18 cellular contexts compared by ENCODE assay signal in the genomic region with DNA sequence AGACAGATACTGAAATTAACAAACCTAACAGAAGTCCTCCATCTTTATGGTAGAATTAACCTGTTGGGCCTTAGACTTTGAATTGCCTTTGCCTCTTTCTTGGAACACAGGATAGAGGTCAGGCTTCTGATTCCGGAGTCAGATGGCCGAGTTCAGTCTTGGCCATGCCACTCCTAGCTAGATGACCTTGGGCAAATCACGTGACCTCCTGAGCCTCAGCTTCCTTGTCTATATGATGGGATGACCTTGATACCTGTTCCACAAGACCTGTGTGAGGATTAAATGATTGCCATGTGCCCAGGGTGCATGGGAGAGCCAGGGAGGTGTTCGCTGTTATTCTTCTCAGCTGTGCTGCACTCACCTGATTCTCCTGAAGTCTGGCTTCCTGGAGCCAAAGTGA.
DNase-seq lines count a peak whose midpoint lies in the region; ATAC-seq and TF ChIP-seq lines count a peak whose summit lies in the region.
"Had no signal": no experiment of that assay in that cellular context is flagged by ENCODE, and none has a peak within 500 bp of the region (broad histone marks: within the 10 kb centered on the region; RNA-seq: fewer than 3 reads in every experiment).

No MANE protein-coding gene starts in this region.

- CTCF ChIA-PET in CD8-positive, alpha-beta memory T cell (lab: Charles Lee): interaction anchor here (1.2 to 1.3 kb wide), 2 partner anchors 11 to 19 kb away, joined by 4 to 5 read pairs; no protein-coding TSS in a partner anchor

- peak overlapping the region; percentile 41 for H4K8ac ChIP-seq in trophoblast cell (ENCODE audit: low read depth, low read length)

- H3K18ac ChIP-seq in trophoblast cell (ENCODE audit: low read length): peak overlapping the region; percentile 78

- H3K9me3 Mint-ChIP-seq in CD8-positive, alpha-beta memory T cell: no peaks in the 10 kb centered on the region
- no peaks in the 10 kb centered on the region for H3K9me3 Mint-ChIP-seq in endothelial cell (ENCODE audit: unreplicated experiment)

- DNase-seq in CD8-positive, alpha-beta memory T cell: no peak
- DNase-seq in T-helper 17 cell (no peak), endothelial cell (ENCODE audit: low spot score) (no peak), trophoblast cell (no peak), LoVo (ENCODE audit: low spot score) (no peak), NCI-H226 (no peak), NCI-H345 treated with DMSO at 0.1 percent for 48 hours (lab: John Stamatoyannopoulos, UW; ENCODE audit: unreplicated experiment) (no peak)
- DNase-seq: C1 segment of cervical spinal cord, H7, KBM-7, NCI-H1436 treated with DMSO at 0.1 percent for 48 hours, NCI-H2029 treated with DMSO at 0.1 percent for 48 hours, NCI-H510A treated with DMSO at 0.1 percent for 48 hours, NCI-H82 had no signal

- TF ChIP-seq CTCF in endothelial cell (IDR thresholded peaks at IDR 0.05; ENCODE audit: unreplicated experiment): no peak

- no CpG with 5 or more reads among the region's 4 CpGs for WGBS in trophoblast cell (ENCODE audit: extremely low coverage, insufficient coverage, insufficient read length)

- H3K27me3 ChIP-seq in CD8-positive, alpha-beta memory T cell (ENCODE audit: insufficient read depth, low read length, poor library complexity, severe bottlenecking): no peaks in the 10 kb centered on the region
- no peaks in the 10 kb centered on the region for H3K27me3 ChIP-seq in trophoblast cell (ENCODE audit: insufficient read depth, low read length)

- no peaks in the 10 kb centered on the region for H3K27me3 Mint-ChIP-seq in CD8-positive, alpha-beta memory T cell
- H3K27me3 Mint-ChIP-seq in T-helper 17 cell: no peaks in the 10 kb centered on the region
- H3K27me3 Mint-ChIP-seq in endothelial cell (ENCODE audit: unreplicated experiment): peaks cover 22% of the 10 kb centered on the region

- peaks cover 19% of the 10 kb centered on the region for H3K79me2 ChIP-seq in trophoblast cell (ENCODE audit: control insufficient read depth, insufficient read depth, low read length, poor library complexity)

- no peak overlapping the region for H3K9ac ChIP-seq in trophoblast cell (ENCODE audit: low read length)

- H3K4me2 ChIP-seq in trophoblast cell (ENCODE audit: low read length): no peak overlapping the region

- ATAC-seq in T-helper 17 cell (no peak), HG02571 (IDR thresholded peaks at IDR 0.05; ENCODE audit: unreplicated experiment) (no peak)
- ATAC-seq: Panc1, Right ventricle myocardium inferior had no signal

- peak overlapping the region; percentile 35 for H2AK5ac ChIP-seq in trophoblast cell (ENCODE audit: low read length)

- peak overlapping the region; percentile 37 for H2BK5ac ChIP-seq in trophoblast cell (ENCODE audit: low read depth, low read length, poor library complexity)

- no peaks in the 10 kb centered on the region for H3K4me1 ChIP-seq in CD8-positive, alpha-beta memory T cell (ENCODE audit: insufficient read depth, low read length)
- peaks cover 25 to 42% of the 10 kb centered on the region in 2 experiments for H3K4me1 ChIP-seq in trophoblast cell (ENCODE audit: control insufficient read depth in 1 of 2, insufficient read depth in 2 of 2, low read length in 2 of 2)

- H3K27ac Mint-ChIP-seq in CD8-positive, alpha-beta memory T cell: peak overlapping the region in 5 of 8 donors; percentile 45 to 78 (median 58)
- H3K27ac Mint-ChIP-seq in T-helper 17 cell (peak overlapping the region; percentile 72), endothelial cell (ENCODE audit: unreplicated experiment) (peak overlapping the region; percentile 20)

- peak overlapping the region; percentile 51 for H2BK12ac ChIP-seq in trophoblast cell (ENCODE audit: low read length)

- peaks cover 12% of the 10 kb centered on the region for H3K36me3 ChIP-seq in CD8-positive, alpha-beta memory T cell (ENCODE audit: insufficient read depth, low read length)
- peaks cover 20 to 25% of the 10 kb centered on the region in 2 experiments for H3K36me3 ChIP-seq in trophoblast cell (ENCODE audit: control insufficient read depth in 1 of 2, insufficient read depth in 2 of 2, low read length in 2 of 2)

- no peak overlapping the region for H3K4me3 ChIP-seq in CD8-positive, alpha-beta memory T cell (ENCODE audit: low read length)
- H3K4me3 ChIP-seq in trophoblast cell (ENCODE audit: low read depth, low read length): no peak overlapping the region

- peak overlapping the region; percentile 17 for H3K14ac ChIP-seq in trophoblast cell (ENCODE audit: low read length)

- no peak overlapping the region for H2BK120ac ChIP-seq in trophoblast cell (ENCODE audit: insufficient read depth, low read length, poor library complexity)

- peaks cover 0 to 38% (median 3%) of the 10 kb centered on the region in 3 donors for H3K36me3 Mint-ChIP-seq in CD8-positive, alpha-beta memory T cell
- peaks cover 3% of the 10 kb centered on the region for H3K36me3 Mint-ChIP-seq in T-helper 17 cell (ENCODE audit: low read depth)
- peaks cover 18% of the 10 kb centered on the region for H3K36me3 Mint-ChIP-seq in endothelial cell (ENCODE audit: low read depth, unreplicated experiment)

- no peaks in the 10 kb centered on the region for H3K9me3 ChIP-seq in CD8-positive, alpha-beta memory T cell (ENCODE audit: low read length)
- H3K9me3 ChIP-seq in T-helper 17 cell (ENCODE audit: control insufficient read depth, low read length, poor library complexity, severe bottlenecking) (no peaks in the 10 kb centered on the region), trophoblast cell (ENCODE audit: insufficient read depth, low read depth, low read length) (no peaks in the 10 kb centered on the region)

- peaks cover 26% of the 10 kb centered on the region for H3K79me1 ChIP-seq in trophoblast cell (ENCODE audit: low read length)

- no peak overlapping the region for H3K23ac ChIP-seq in trophoblast cell (ENCODE audit: low read length)

- peak overlapping the region; percentile 19 for H4K91ac ChIP-seq in trophoblast cell (ENCODE audit: low read depth, low read length)

- no peak overlapping the region for H4K12ac ChIP-seq in trophoblast cell (ENCODE audit: low read depth, low read length)

- H3K4me3 Mint-ChIP-seq in CD8-positive, alpha-beta memory T cell: no peak overlapping the region
- H3K4me3 Mint-ChIP-seq in T-helper 17 cell (no peak overlapping the region), endothelial cell (ENCODE audit: unreplicated experiment) (no peak overlapping the region)

- peak overlapping the region; percentile 57 for H3K4ac ChIP-seq in trophoblast cell (ENCODE audit: low read depth, low read length)

- peaks cover 0 to 20% (median 4%) of the 10 kb centered on the region in 3 donors for H3K4me1 Mint-ChIP-seq in CD8-positive, alpha-beta memory T cell
- peaks cover 13% of the 10 kb centered on the region for H3K4me1 Mint-ChIP-seq in T-helper 17 cell
- H3K4me1 Mint-ChIP-seq in endothelial cell (ENCODE audit: unreplicated experiment): peaks cover 13% of the 10 kb centered on the region

- no peak overlapping the region for H2AFZ ChIP-seq in trophoblast cell (ENCODE audit: insufficient read depth, low read length, poor library complexity)

- no peak overlapping the region for H3K27ac ChIP-seq in CD8-positive, alpha-beta memory T cell (ENCODE audit: low read depth, low read length)
- no peak overlapping the region for H3K27ac ChIP-seq in trophoblast cell (ENCODE audit: low read depth, low read length)
- H3K27ac ChIP-seq: HL-60 had no signal

- POLR2A ChIA-PET in CD8-positive, alpha-beta memory T cell (lab: Charles Lee): no interaction called here

Comparison
In these comparisons a context has a peak if more than half of its experiments do, and no peak if none do; other contexts are left out.
1. H3K27ac Mint-ChIP-seq: peak in every context shown above with its lines; median percentile 72 in T-helper 17 cell; 58 in CD8-positive, alpha-beta memory T cell; 20 in endothelial cell.